ENCODE assay signal across 24 cellular contexts in genomic region chr12:88681271-88681670, GRCh38.
"Had no signal": no experiment of that assay in that cellular context is flagged by ENCODE, and none has a peak within 500 bp of the region (broad histone marks: within the 10 kb centered on the region; RNA-seq: fewer than 3 reads in every experiment).

No MANE protein-coding gene starts in this region.

- H3K4me2 ChIP-seq: KMS-11 had no signal

- H3K27me3 Mint-ChIP-seq: IgD-negative memory B cell had no signal

- FAIRE-seq: HepG2, K562, RCC 7860 had no signal

- H3K9ac ChIP-seq: KMS-11 had no signal

- H3K4me3 Mint-ChIP-seq: IgD-negative memory B cell had no signal

- DNase-seq: Kasumi-1, MM.1S, NCI-H1092 treated with DMSO at 0.1 percent for 48 hours, NCI-H1436, NCI-H187, NCI-H2029, NCI-H2081 treated with DMSO at 0.1 percent for 48 hours, NCI-H2171, NCI-H226, NCI-H446, NCI-H510A, NCI-H524 treated with DMSO at 0.1 percent for 48 hours, NCI-H69, NCI-H774, Right ventricle myocardium superior, RPMI8226, SIG-M5 had no signal

- ATAC-seq: HepG2, K562 had no signal

- H3K4me1 Mint-ChIP-seq: IgD-negative memory B cell had no signal

- H3K27ac ChIP-seq: KMS-11, SJSA1, SK-N-MC had no signal

- H3K4me1 ChIP-seq: SJSA1 had no signal

- H3K27me3 ChIP-seq: SJSA1 had no signal

- H3K36me3 Mint-ChIP-seq: IgD-negative memory B cell had no signal

- H3K27ac Mint-ChIP-seq: IgD-negative memory B cell had no signal

- H3K36me3 ChIP-seq: SJSA1 had no signal

- H3K4me3 ChIP-seq: K562, SJSA1, SK-N-MC had no signal

- H3K9me3 ChIP-seq: SJSA1 had no signal
